Comparison of ENCODE assay signal across 20 cellular contexts in the genomic region with DNA sequence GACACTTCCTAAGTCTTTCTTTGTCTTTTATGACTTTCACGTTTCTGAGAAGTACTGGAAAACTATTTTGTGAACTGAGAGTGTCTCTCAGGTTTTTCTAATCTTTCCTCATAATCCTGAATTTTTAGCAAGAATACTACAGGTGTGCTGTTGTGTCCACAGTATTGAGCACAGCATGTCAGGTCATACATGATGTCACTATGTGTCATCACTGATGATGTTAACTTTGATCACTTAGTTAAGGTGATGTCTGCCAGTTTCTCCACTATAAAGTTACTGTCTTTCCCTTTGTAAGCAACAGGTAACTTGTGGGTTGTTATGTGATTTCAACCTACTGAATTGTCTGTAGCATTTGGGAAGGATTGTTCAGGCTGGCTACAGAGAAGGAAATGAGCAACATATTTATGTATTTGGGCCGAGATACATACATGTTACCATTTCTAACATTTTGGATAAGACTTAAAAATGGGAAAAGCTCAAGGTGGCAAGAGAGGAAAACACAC. TPM values are rescaled to one million over a fixed set of nuclear protein-coding genes. Genes with fewer than 3 reads are reported as not detected.
DNase-seq lines count a peak whose midpoint lies in the region; ATAC-seq, FAIRE-seq and TF ChIP-seq lines count a peak whose summit lies in the region.
"Had no signal": no experiment of that assay in that cellular context is flagged by ENCODE, and none has a peak within 500 bp of the region (broad histone marks: within the 10 kb centered on the region; RNA-seq: fewer than 3 reads in every experiment).

No MANE protein-coding gene starts in this region.

- H3K9me3 ChIP-seq in ascending aorta = no peaks in the 10 kb centered on the region
- H3K9me3 ChIP-seq: BLaER1 had no signal

- H3K4me1 ChIP-seq in ascending aorta = no peaks in the 10 kb centered on the region
- H3K4me1 ChIP-seq: BLaER1 had no signal

- H3K4me3 ChIP-seq in epithelial cell of esophagus (ENCODE audit: low read length) (no peak overlapping the region), ascending aorta (no peak overlapping the region)
- H3K4me3 ChIP-seq: BLaER1, GM12878 had no signal

- TF ChIP-seq CTCF in epithelial cell of esophagus (IDR thresholded peaks at IDR 0.05; ENCODE audit: insufficient read depth, low read depth, low read length, missing control alignments) (no peak), ascending aorta (IDR thresholded peaks at IDR 0.05) (no peak)

- no peak for ATAC-seq in GM18873 (IDR thresholded peaks at IDR 0.05; ENCODE audit: low FRiP score, unreplicated experiment)
- ATAC-seq: GM12878 had no signal

- H3K36me3 ChIP-seq in ascending aorta = no peaks in the 10 kb centered on the region
- H3K36me3 ChIP-seq: BLaER1 had no signal

- FAIRE-seq in HTR-8/SVneo (lab: Jason Lieb, UNC) = peak; percentile 74
- FAIRE-seq: GM12878, GM19239, H1 had no signal

- intact Hi-C loops in ascending aorta (cut with DNase I) = no loop called here

- H3K27ac ChIP-seq in ascending aorta = no peak overlapping the region
- H3K27ac ChIP-seq: 22Rv1, BLaER1, HL-60, KMS-11 had no signal

- DNase-seq in DMS53 (lab: John Stamatoyannopoulos, UW) (peak; percentile 3), DMS53 treated with DMSO at 0.1 percent for 48 hours (lab: John Stamatoyannopoulos, UW; ENCODE audit: unreplicated experiment) (no peak), HTR-8/SVneo (ENCODE audit: insufficient read length, low spot score) (no peak), epithelial cell of esophagus (ENCODE audit: low read depth) (peak; percentile 56), 8988T (no peak), ascending aorta (ENCODE audit: low spot score in 2 of 2) (no peak)
- DNase-seq: CD4-positive, alpha-beta memory T cell; DMS153; DND-41; EL; H9 had no signal

- no peaks in the 10 kb centered on the region for H3K27me3 ChIP-seq in ascending aorta
- H3K27me3 ChIP-seq: BLaER1 had no signal

RNA-seq across cellular contexts. Expression of a gene that starts 11.1 kb away (rescaled TPM):
- total RNA-seq in ascending aorta = 0.64 TPM
- total RNA-seq: CD4-positive, alpha-beta memory T cell; G401; GM12878 had no signal

RNA-seq across cellular contexts. Expression of a gene that starts 11.5 kb away (rescaled TPM):
- total RNA-seq in ascending aorta = 2.1 TPM

RNA-seq across cellular contexts. Expression of a gene that starts 50.0 kb away (rescaled TPM):
- total RNA-seq in ascending aorta = 95.6 TPM

Comparison
In these comparisons a context has a peak if more than half of its experiments do, and no peak if none do; other contexts are left out.
1. DNase-seq: peak in DMS53 (single experiment) and epithelial cell of esophagus (single experiment); none in DMS53 treated with DMSO at 0.1 percent for 48 hours (single experiment), HTR-8/SVneo (single experiment), 8988T (single experiment) and ascending aorta (0 of 2).